ENCODE assay signal across 10 cellular contexts in the genomic region with DNA sequence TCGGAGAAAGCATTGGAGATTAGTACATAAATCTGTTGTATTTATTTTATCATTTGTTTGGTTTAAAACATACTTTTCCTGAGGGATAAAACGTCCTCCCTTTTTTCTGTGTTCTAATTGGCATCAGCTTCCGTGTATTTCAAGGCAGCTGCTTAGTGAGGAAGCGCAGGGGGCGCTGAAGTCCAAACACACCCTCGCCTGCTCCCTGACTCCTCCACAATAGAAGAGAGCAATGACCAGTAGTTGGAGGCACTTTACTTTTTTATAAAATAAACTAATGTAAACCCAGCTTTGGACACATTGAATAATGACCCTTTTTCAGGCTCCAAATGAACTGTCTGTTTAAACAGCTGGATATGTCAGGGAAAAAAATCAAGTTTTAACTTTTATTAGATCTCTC.
DNase-seq lines count a peak whose midpoint lies in the region; ATAC-seq, FAIRE-seq and TF ChIP-seq lines count a peak whose summit lies in the region.
"Had no signal": no experiment of that assay in that cellular context is flagged by ENCODE, and none has a peak within 500 bp of the region (broad histone marks: within the 10 kb centered on the region; RNA-seq: fewer than 3 reads in every experiment).

No MANE protein-coding gene starts in this region.

- peaks cover 11% of the 10 kb centered on the region for H3K27me3 Mint-ChIP-seq in astrocyte (ENCODE audit: low read depth, unreplicated experiment)
- no peaks in the 10 kb centered on the region for H3K27me3 Mint-ChIP-seq in activated naive CD4-positive, alpha-beta T cell treated with anti-CD3 and anti-CD28 coated beads, Interleukin-2, amount 10 ng/mL, durations not matched to agents 7 days and 5 days
- no peaks in the 10 kb centered on the region for H3K27me3 Mint-ChIP-seq in activated CD4-positive, alpha-beta T cell treated with anti-CD3 and anti-CD28 coated beads, Interleukin-2, amount 10 ng/mL, durations not matched to agents 24 days and 14 days
- H3K27me3 Mint-ChIP-seq: T-cell had no signal

- H2AFZ ChIP-seq in astrocyte (ENCODE audit: low read depth, low read length) = no peak overlapping the region

- no peak overlapping the region for H3K4me2 ChIP-seq in astrocyte (ENCODE audit: low read length)

- peak; percentile 20 for DNase-seq in AG08396 (ENCODE audit: low spot score)
- no peak for DNase-seq in astrocyte (ENCODE audit: low read depth)
- DNase-seq in left kidney (ENCODE audit: low read depth, low spot score) = peak; percentile 80
- no peak for DNase-seq in activated naive CD4-positive, alpha-beta T cell treated with anti-CD3 and anti-CD28 coated beads, Interleukin-2, amount 10 ng/mL, durations not matched to agents 7 days and 5 days
- DNase-seq in activated CD4-positive, alpha-beta T cell treated with anti-CD3 and anti-CD28 coated beads, Interleukin-2, amount 10 ng/mL, durations not matched to agents 24 days and 14 days = no peak
- DNase-seq: T-cell had no signal

- H3K27me3 ChIP-seq in astrocyte (ENCODE audit: insufficient read depth, low read length) = peaks cover 3% of the 10 kb centered on the region

- no peaks in the 10 kb centered on the region for H3K36me3 ChIP-seq in astrocyte (ENCODE audit: insufficient read depth, low read length)

- no peaks in the 10 kb centered on the region for H3K79me2 ChIP-seq in astrocyte (ENCODE audit: insufficient read depth, low read length)

- no peaks in the 10 kb centered on the region for H3K36me3 Mint-ChIP-seq in astrocyte (ENCODE audit: low read depth, unreplicated experiment)
- H3K36me3 Mint-ChIP-seq in activated naive CD4-positive, alpha-beta T cell treated with anti-CD3 and anti-CD28 coated beads, Interleukin-2, amount 10 ng/mL, durations not matched to agents 7 days and 5 days = no peaks in the 10 kb centered on the region
- H3K36me3 Mint-ChIP-seq in activated CD4-positive, alpha-beta T cell treated with anti-CD3 and anti-CD28 coated beads, Interleukin-2, amount 10 ng/mL, durations not matched to agents 24 days and 14 days (ENCODE audit: low read depth) = peaks cover 2% of the 10 kb centered on the region
- H3K36me3 Mint-ChIP-seq: T-cell had no signal

- 0 out of 2 replicates have a peak, but pooled peaks have one; percentile 21 for TF ChIP-seq CTCF in LNCAP (IDR thresholded peaks at IDR 0.05)
- peak; percentile 13 for TF ChIP-seq CTCF in astrocyte (IDR thresholded peaks at IDR 0.05; ENCODE audit: insufficient read depth, low read depth, low read length)

- no peak overlapping the region for H3K27ac ChIP-seq in astrocyte (ENCODE audit: low read depth, low read length)

- H3K9me3 ChIP-seq in astrocyte (ENCODE audit: insufficient read depth, low read depth, low read length) = no peaks in the 10 kb centered on the region

- H3K9ac ChIP-seq in astrocyte (ENCODE audit: low read length) = no peak overlapping the region

- ATAC-seq in GM21367 (IDR thresholded peaks at IDR 0.05; ENCODE audit: unreplicated experiment) (no peak), GM18868 (IDR thresholded peaks at IDR 0.05; ENCODE audit: unreplicated experiment) (no peak)
- ATAC-seq: T-cell had no signal

- H4K20me1 ChIP-seq in astrocyte (ENCODE audit: insufficient read depth, low read length) = no peaks in the 10 kb centered on the region

- intact Hi-C loops in activated CD4-positive, alpha-beta T cell treated with anti-CD3 and anti-CD28 coated beads, Interleukin-2, amount 10 ng/mL, durations not matched to agents 24 days and 14 days (cut with micrococcal nuclease) = no loop called here

- no peak for FAIRE-seq in astrocyte (lab: Jason Lieb, UNC)
- FAIRE-seq: endometrium had no signal

- peaks cover 3% of the 10 kb centered on the region for H3K4me1 ChIP-seq in astrocyte (ENCODE audit: insufficient read depth, low read length)

- no peak overlapping the region for H3K4me3 ChIP-seq in astrocyte (ENCODE audit: insufficient read depth, low read depth, low read length)

- peaks cover 2% of the 10 kb centered on the region for H3K9me3 Mint-ChIP-seq in astrocyte (ENCODE audit: unreplicated experiment)
- peaks cover 3% of the 10 kb centered on the region for H3K9me3 Mint-ChIP-seq in activated naive CD4-positive, alpha-beta T cell treated with anti-CD3 and anti-CD28 coated beads, Interleukin-2, amount 10 ng/mL, durations not matched to agents 7 days and 5 days
- peaks cover 6% of the 10 kb centered on the region for H3K9me3 Mint-ChIP-seq in activated CD4-positive, alpha-beta T cell treated with anti-CD3 and anti-CD28 coated beads, Interleukin-2, amount 10 ng/mL, durations not matched to agents 24 days and 14 days

- H3K4me3 Mint-ChIP-seq in astrocyte (ENCODE audit: unreplicated experiment) = no peak overlapping the region
- H3K4me3 Mint-ChIP-seq in activated naive CD4-positive, alpha-beta T cell treated with anti-CD3 and anti-CD28 coated beads, Interleukin-2, amount 10 ng/mL, durations not matched to agents 7 days and 5 days = no peak overlapping the region
- no peak overlapping the region for H3K4me3 Mint-ChIP-seq in activated CD4-positive, alpha-beta T cell treated with anti-CD3 and anti-CD28 coated beads, Interleukin-2, amount 10 ng/mL, durations not matched to agents 24 days and 14 days
- H3K4me3 Mint-ChIP-seq: T-cell had no signal

- H3K4me1 Mint-ChIP-seq in astrocyte (ENCODE audit: low read depth, unreplicated experiment) = peaks cover 1% of the 10 kb centered on the region
- peaks cover 28% of the 10 kb centered on the region for H3K4me1 Mint-ChIP-seq in activated naive CD4-positive, alpha-beta T cell treated with anti-CD3 and anti-CD28 coated beads, Interleukin-2, amount 10 ng/mL, durations not matched to agents 7 days and 5 days
- H3K4me1 Mint-ChIP-seq in activated CD4-positive, alpha-beta T cell treated with anti-CD3 and anti-CD28 coated beads, Interleukin-2, amount 10 ng/mL, durations not matched to agents 24 days and 14 days = peaks cover 16% of the 10 kb centered on the region

- CTCF ChIA-PET in activated naive CD4-positive, alpha-beta T cell treated with anti-CD3 and anti-CD28 coated beads, Interleukin-2, amount 10 ng/mL, durations not matched to agents 7 days and 5 days (lab: Charles Lee) = no interaction called here

- no peak overlapping the region for H3K27ac Mint-ChIP-seq in astrocyte (ENCODE audit: unreplicated experiment)
- H3K27ac Mint-ChIP-seq in activated naive CD4-positive, alpha-beta T cell treated with anti-CD3 and anti-CD28 coated beads, Interleukin-2, amount 10 ng/mL, durations not matched to agents 7 days and 5 days = no peak overlapping the region
- no peak overlapping the region for H3K27ac Mint-ChIP-seq in activated CD4-positive, alpha-beta T cell treated with anti-CD3 and anti-CD28 coated beads, Interleukin-2, amount 10 ng/mL, durations not matched to agents 24 days and 14 days
- H3K27ac Mint-ChIP-seq: T-cell had no signal

Comparison
In these comparisons a context has a peak if more than half of its experiments do, and no peak if none do; other contexts are left out.
1. DNase-seq: peak in AG08396 (single experiment) and left kidney (single experiment); none in astrocyte (single experiment), activated naive CD4-positive, alpha-beta T cell treated with anti-CD3 and anti-CD28 coated beads, Interleukin-2, amount 10 ng/mL, durations not matched to agents 7 days and 5 days (single experiment) and activated CD4-positive, alpha-beta T cell treated with anti-CD3 and anti-CD28 coated beads, Interleukin-2, amount 10 ng/mL, durations not matched to agents 24 days and 14 days (single experiment).